ENCODE assay signal across 6 cellular contexts in genomic region chr17:36242046-36242445, GRCh38. TPM values are rescaled to one million over a fixed set of nuclear protein-coding genes. Genes with fewer than 3 reads are reported as not detected.
"Had no signal": no experiment of that assay in that cellular context is flagged by ENCODE, and none has a peak within 500 bp of the region (broad histone marks: within the 10 kb centered on the region; RNA-seq: fewer than 3 reads in every experiment).

No MANE protein-coding gene starts in this region.

RNA-seq across cellular contexts. Expression of gene TBC1D3I, which starts 22.3 kb away (rescaled TPM):
- total RNA-seq: RPMI7951, SJCRH30, SJSA1, SK-MEL-5 had no signal

RNA-seq across cellular contexts. Expression of gene CCL4L2, which starts 31.2 kb away (rescaled TPM):
- total RNA-seq: PC-3, PC-9, RPMI7951, SJCRH30, SJSA1, SK-MEL-5 had no signal

RNA-seq across cellular contexts. Expression of gene CCL3L1, which starts 45.5 kb away (rescaled TPM):
- total RNA-seq: PC-3, PC-9, SJCRH30, SJSA1, SK-MEL-5 had no signal
